14 cellular contexts compared by ENCODE assay signal in the genomic region with DNA sequence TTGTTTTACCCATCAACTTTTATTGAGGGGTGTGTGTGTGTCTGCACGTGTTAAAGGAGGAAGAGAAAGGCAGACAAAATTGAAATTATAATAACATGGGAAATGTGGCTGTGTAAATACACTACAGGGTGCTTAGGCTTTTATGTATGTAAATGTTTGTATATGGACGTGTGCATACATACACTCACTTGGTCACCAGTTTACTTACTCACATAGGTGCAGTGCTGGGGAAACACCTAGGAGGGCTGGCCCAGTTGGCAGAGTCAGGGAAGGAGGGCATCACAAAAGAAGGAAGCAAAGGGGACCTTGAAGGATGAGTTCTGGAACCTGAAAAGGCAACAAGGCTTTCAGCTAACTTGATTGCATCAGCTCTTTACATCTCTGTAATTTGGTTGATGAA. TPM values are rescaled to one million over a fixed set of nuclear protein-coding genes. Genes with fewer than 3 reads are reported as not detected.
DNase-seq lines count a peak whose midpoint lies in the region; ATAC-seq and TF ChIP-seq lines count a peak whose summit lies in the region.
"Had no signal": no experiment of that assay in that cellular context is flagged by ENCODE, and none has a peak within 500 bp of the region (broad histone marks: within the 10 kb centered on the region; RNA-seq: fewer than 3 reads in every experiment).

No MANE protein-coding gene starts in this region.

- no peak overlapping the region for H3K4me3 ChIP-seq in epithelial cell of esophagus (ENCODE audit: low read length)
- H3K4me3 ChIP-seq in mucosa of descending colon: no peak overlapping the region
- H3K4me3 ChIP-seq: A549 had no signal

- POLR2A ChIA-PET in T-cell (lab: Charles Lee): no interaction called here

- H3K4me1 ChIP-seq in mucosa of descending colon (ENCODE audit: low read depth): no peaks in the 10 kb centered on the region
- H3K4me1 ChIP-seq: A549, BE2C had no signal

- H3K27ac Mint-ChIP-seq in stimulated activated naive CD8-positive, alpha-beta T cell treated with anti-CD3 and anti-CD28 coated beads, Interleukin-15, amount 100 ng/mL, for 72 hours: peak overlapping the region; percentile 77 to 83
- H3K27ac Mint-ChIP-seq in T-helper 17 cell (peak overlapping the region; percentile 16), T-cell (no peak overlapping the region)
- no peak overlapping the region for H3K27ac Mint-ChIP-seq in stimulated activated memory B cell treated with anti-CD40 and anti-IgM and Interleukin-4, amounts not matched to agents 10 μg/mL and 1 μg/mL and 100 μg/mL, for 72 hours

- H3K9me3 ChIP-seq in T-helper 17 cell (ENCODE audit: control insufficient read depth, low read length, poor library complexity, severe bottlenecking) (no peaks in the 10 kb centered on the region), mucosa of descending colon (no peaks in the 10 kb centered on the region)
- H3K9me3 ChIP-seq: A549, BE2C had no signal

- TF ChIP-seq CTCF in epithelial cell of esophagus (IDR thresholded peaks at IDR 0.05; ENCODE audit: insufficient read depth, low read depth, low read length, missing control alignments) (no peak), mucosa of descending colon (IDR thresholded peaks at IDR 0.05) (no peak)

- no peak for DNase-seq in stimulated activated naive CD8-positive, alpha-beta T cell treated with anti-CD3 and anti-CD28 coated beads, Interleukin-15, amount 100 ng/mL, for 72 hours
- DNase-seq in stimulated activated naive CD8-positive, alpha-beta T cell treated with anti-CD3 and anti-CD28 coated beads, Interleukin-15, Interleukin-2, amounts not matched to agents 100 U/mL and 50 U/mL, for 24 hours: no peak
- DNase-seq in T-helper 17 cell (no peak), epithelial cell of esophagus (ENCODE audit: low read depth) (peak; percentile 3), mucosa of descending colon (peak in 2 of 3 donors; percentile 28 to 38), T-cell (no peak), islet precursor cell (no peak)
- DNase-seq: BE2C; CD4-positive, alpha-beta memory T cell; DMS153; GF-D8; HCEC 1CT had no signal

- ATAC-seq in stimulated activated naive CD8-positive, alpha-beta T cell treated with anti-CD3 and anti-CD28 coated beads, Interleukin-15, amount 100 ng/mL, for 72 hours: no peak
- no peak for ATAC-seq in stimulated activated naive CD8-positive, alpha-beta T cell treated with anti-CD3 and anti-CD28 coated beads, Interleukin-15, Interleukin-2, amounts not matched to agents 100 U/mL and 50 U/mL, for 24 hours
- no peak for ATAC-seq in T-helper 17 cell
- peak; percentile 100 for ATAC-seq in mucosa of descending colon
- ATAC-seq in stimulated activated memory B cell treated with anti-CD40 and anti-IgM and Interleukin-4, amounts not matched to agents 10 μg/mL and 1 μg/mL and 100 μg/mL, for 72 hours: no peak
- no peak for ATAC-seq in T-cell (replicated peaks in 1 of 4)
- ATAC-seq: A549 had no signal

- H3K4me3 Mint-ChIP-seq in stimulated activated naive CD8-positive, alpha-beta T cell treated with anti-CD3 and anti-CD28 coated beads, Interleukin-15, amount 100 ng/mL, for 72 hours: no peak overlapping the region
- H3K4me3 Mint-ChIP-seq in T-helper 17 cell: no peak overlapping the region
- no peak overlapping the region for H3K4me3 Mint-ChIP-seq in stimulated activated memory B cell treated with anti-CD40 and anti-IgM and Interleukin-4, amounts not matched to agents 10 μg/mL and 1 μg/mL and 100 μg/mL, for 72 hours
- no peak overlapping the region for H3K4me3 Mint-ChIP-seq in T-cell
- H3K4me3 Mint-ChIP-seq: CD4-positive, alpha-beta memory T cell had no signal

- no peaks in the 10 kb centered on the region for H3K36me3 ChIP-seq in mucosa of descending colon (ENCODE audit: low read depth)

- CTCF ChIA-PET in T-cell (lab: Charles Lee): no interaction called here

- intact Hi-C loops in mucosa of descending colon (cut with DNase I, micrococcal nuclease): no loop called here

- no peaks in the 10 kb centered on the region for H3K9me3 Mint-ChIP-seq in stimulated activated naive CD8-positive, alpha-beta T cell treated with anti-CD3 and anti-CD28 coated beads, Interleukin-15, amount 100 ng/mL, for 72 hours
- no peaks in the 10 kb centered on the region for H3K9me3 Mint-ChIP-seq in stimulated activated memory B cell treated with anti-CD40 and anti-IgM and Interleukin-4, amounts not matched to agents 10 μg/mL and 1 μg/mL and 100 μg/mL, for 72 hours
- no peaks in the 10 kb centered on the region for H3K9me3 Mint-ChIP-seq in T-cell
- H3K9me3 Mint-ChIP-seq: CD4-positive, alpha-beta memory T cell had no signal

- H3K4me1 Mint-ChIP-seq in stimulated activated naive CD8-positive, alpha-beta T cell treated with anti-CD3 and anti-CD28 coated beads, Interleukin-15, amount 100 ng/mL, for 72 hours: no peaks in the 10 kb centered on the region
- H3K4me1 Mint-ChIP-seq in T-helper 17 cell (peaks cover 9% of the 10 kb centered on the region), T-cell (peaks cover 0 to 4% (median 2%) of the 10 kb centered on the region in 3 donors)
- H3K4me1 Mint-ChIP-seq in stimulated activated memory B cell treated with anti-CD40 and anti-IgM and Interleukin-4, amounts not matched to agents 10 μg/mL and 1 μg/mL and 100 μg/mL, for 72 hours: peaks cover 15% of the 10 kb centered on the region

- no peaks in the 10 kb centered on the region for H3K27me3 Mint-ChIP-seq in stimulated activated naive CD8-positive, alpha-beta T cell treated with anti-CD3 and anti-CD28 coated beads, Interleukin-15, amount 100 ng/mL, for 72 hours
- H3K27me3 Mint-ChIP-seq in T-helper 17 cell (no peaks in the 10 kb centered on the region), T-cell (no peaks in the 10 kb centered on the region)
- H3K27me3 Mint-ChIP-seq in stimulated activated memory B cell treated with anti-CD40 and anti-IgM and Interleukin-4, amounts not matched to agents 10 μg/mL and 1 μg/mL and 100 μg/mL, for 72 hours: no peaks in the 10 kb centered on the region
- H3K27me3 Mint-ChIP-seq: CD4-positive, alpha-beta memory T cell had no signal

- H3K36me3 Mint-ChIP-seq in T-helper 17 cell (ENCODE audit: low read depth) (peaks cover 8% of the 10 kb centered on the region), T-cell (peaks cover 34% of the 10 kb centered on the region)
- H3K36me3 Mint-ChIP-seq in stimulated activated memory B cell treated with anti-CD40 and anti-IgM and Interleukin-4, amounts not matched to agents 10 μg/mL and 1 μg/mL and 100 μg/mL, for 72 hours: peaks cover 29% of the 10 kb centered on the region

RNA-seq across cellular contexts. Expression of gene WDR11, which starts 10.0 kb away (rescaled TPM):
- total RNA-seq in T-helper 17 cell (10 to 100 TPM; 31.6 to 35.3 TPM), mucosa of descending colon (10 to 100 TPM; 42.0 to 53.8 (median 44.5) TPM), T-cell (10 to 100 TPM; 37.6 to 44.3 (median 38.9) TPM)

Comparison
In these comparisons a context has a peak if more than half of its experiments do, and no peak if none do; other contexts are left out.
1. DNase-seq: peak in epithelial cell of esophagus (single experiment) and mucosa of descending colon (2 of 3); none in stimulated activated naive CD8-positive, alpha-beta T cell treated with anti-CD3 and anti-CD28 coated beads, Interleukin-15, amount 100 ng/mL, for 72 hours (0 of 2), stimulated activated naive CD8-positive, alpha-beta T cell treated with anti-CD3 and anti-CD28 coated beads, Interleukin-15, Interleukin-2, amounts not matched to agents 100 U/mL and 50 U/mL, for 24 hours (single experiment), T-helper 17 cell (0 of 3), T-cell (0 of 34) and islet precursor cell (single experiment).
2. H3K27ac Mint-ChIP-seq: peak in stimulated activated naive CD8-positive, alpha-beta T cell treated with anti-CD3 and anti-CD28 coated beads, Interleukin-15, amount 100 ng/mL, for 72 hours (2 of 2) and T-helper 17 cell (single experiment); none in stimulated activated memory B cell treated with anti-CD40 and anti-IgM and Interleukin-4, amounts not matched to agents 10 μg/mL and 1 μg/mL and 100 μg/mL, for 72 hours (single experiment) and T-cell (0 of 2).